1 cellular context compared by ENCODE assay signal in genomic region chr1:8410791-8411190, GRCh38.
TF ChIP-seq lines count a peak whose summit lies in the region.

No MANE protein-coding gene starts in this region.

TF ChIP-seq in H1, 55 proteins besides CTCF, POLR2A, EP300 and RAD21:
- TF ChIP-seq GTF2F1 (IDR thresholded peaks at IDR 0.05; ENCODE audit: borderline replicate concordance, low read depth, low read length) (no peak), YY1 (IDR thresholded peaks at IDR 0.05; ENCODE audit: low read depth, low read length) (no peak), JUND (IDR thresholded peaks at IDR 0.05; ENCODE audit: low read length) (no peak), TAF1 (IDR thresholded peaks at IDR 0.05; ENCODE audit: low read depth, low read length) (no peak), TBP (IDR thresholded peaks at IDR 0.05; ENCODE audit: low read depth, low read length) (no peak), MAFK (IDR thresholded peaks at IDR 0.05; ENCODE audit: low read depth, low read length) (no peak), NANOG (IDR thresholded peaks at IDR 0.05; ENCODE audit: insufficient read depth, low read depth, low read length, poor library complexity, severe bottlenecking) (no peak), POU5F1 (IDR thresholded peaks at IDR 0.05; ENCODE audit: low read depth, low read length) (no peak)
TF ChIP-seq in H1: peak in this region for 0.
